Comparison of ENCODE assay signal across 14 cellular contexts in the genomic region with DNA sequence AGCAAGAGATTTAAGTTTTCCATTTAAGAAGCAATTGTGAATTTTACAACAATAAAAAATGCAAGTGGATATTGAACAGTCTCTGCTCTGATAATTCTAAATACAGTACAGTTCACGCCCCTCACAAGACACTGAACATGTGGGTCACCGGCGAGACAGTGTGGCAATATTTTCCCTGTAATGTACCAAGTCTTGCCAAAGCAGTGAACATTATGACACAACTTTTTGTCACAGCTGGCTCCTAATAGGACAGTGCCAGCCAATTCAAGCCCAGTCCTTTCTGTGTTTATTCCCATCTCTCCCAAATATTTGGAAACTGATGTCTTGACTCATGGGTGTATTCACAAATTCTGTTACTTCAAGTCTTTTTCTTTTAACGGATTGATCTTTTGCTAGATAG.
A peak's percentile ranks its signal among the peaks of the same experiment; 100 is the strongest.
DNase-seq lines count a peak whose midpoint lies in the region; ATAC-seq and TF ChIP-seq lines count a peak whose summit lies in the region.
"Had no signal": no experiment of that assay in that cellular context is flagged by ENCODE, and none has a peak within 500 bp of the region (broad histone marks: within the 10 kb centered on the region; RNA-seq: fewer than 3 reads in every experiment).

No MANE protein-coding gene starts in this region.

- H3K27ac ChIP-seq in GM23248 (no peak overlapping the region), psoas muscle (no peak overlapping the region)
- no peak overlapping the region for H3K27ac ChIP-seq in effector memory CD4-positive, alpha-beta T cell (ENCODE audit: insufficient read depth, low read length, poor library complexity, severe bottlenecking)
- H3K27ac ChIP-seq: neutrophil had no signal

- in situ Hi-C loops in GM23248 (cut with MboI) = no loop called here

- H3F3A ChIP-seq in GM23248 (ENCODE audit: insufficient read depth) = no peaks in the 10 kb centered on the region

- H3K27me3 ChIP-seq in GM23248 (replicated peaks; ENCODE audit: insufficient read depth) (no peaks in the 10 kb centered on the region), psoas muscle (ENCODE audit: insufficient read depth in 3 of 3, low read length in 2 of 3) (peaks cover 0 to 5% (median 3%) of the 10 kb centered on the region in 3 donors)
- H3K27me3 ChIP-seq in effector memory CD4-positive, alpha-beta T cell (replicated peaks; ENCODE audit: control insufficient read depth, insufficient read depth, low read length, poor library complexity, severe bottlenecking) = no peaks in the 10 kb centered on the region

- WGBS in GM23248 (ENCODE audit: low coverage in 1 of 2, low lambda C conversion rate in 2 of 2, missing lambda C conversion rate in 2 of 2), 2 experiments = 21 to 26% methylated on average over 4 of the region's 4 CpGs
- WGBS in psoas muscle, 3 donors = 27 to 45% (median 30%) methylated on average over 4 of the region's 4 CpGs

- TF ChIP-seq CTCF in psoas muscle (IDR thresholded peaks at IDR 0.05) = no peak

- no peaks in the 10 kb centered on the region for H3K4me1 ChIP-seq in GM23248 (ENCODE audit: insufficient read depth)
- peaks cover 4% of the 10 kb centered on the region for H3K4me1 ChIP-seq in psoas muscle
- H3K4me1 ChIP-seq in effector memory CD4-positive, alpha-beta T cell (ENCODE audit: control insufficient read depth, insufficient read depth, low read length, poor library complexity, severe bottlenecking) = no peaks in the 10 kb centered on the region

- H2AFZ ChIP-seq in GM23248 = no peak overlapping the region
- H2AFZ ChIP-seq: GM23338 had no signal

- ATAC-seq in left ventricle myocardium superior = peak; percentile 73
- peak in 3 of 4 donors; percentile 61 to 73 (median 65) for ATAC-seq in psoas muscle
- no peak for ATAC-seq in HG02678 (IDR thresholded peaks at IDR 0.05; ENCODE audit: unreplicated experiment)
- ATAC-seq: GM23338 had no signal

- no peaks in the 10 kb centered on the region for H4K20me1 ChIP-seq in GM23248 (ENCODE audit: insufficient read depth)

- DNase-seq in GM23248 = peak; percentile 42
- DNase-seq in SIG-M5 treated with dmso at 0.1 percent for 504 hours (lab: John Stamatoyannopoulos, UW; ENCODE audit: unreplicated experiment) = peak; percentile 89
- no peak for DNase-seq in left ventricle myocardium superior
- peak; percentile 15 to 58 for DNase-seq in psoas muscle
- DNase-seq in iPS-NIHi11 (ENCODE audit: low spot score) = no peak
- no peak for DNase-seq in DMS 273 treated with DMSO at 0.1 percent for 48 hours (lab: John Stamatoyannopoulos, UW)
- DNase-seq in effector memory CD4-positive, alpha-beta T cell = no peak
- DNase-seq: activated T-cell treated with anti-CD3 and anti-CD28 coated beads for 4 hours, KG1, NCI-H187 treated with DMSO at 0.1 percent for 48 hours, NCI-H526 had no signal

- intact Hi-C loops in left ventricle myocardium superior (cut with micrococcal nuclease) (no loop called here), psoas muscle (cut with DNase I) (no loop called here)

- no peak overlapping the region for H3K4me2 ChIP-seq in GM23248 (ENCODE audit: unreplicated experiment)
- H3K4me2 ChIP-seq: GM23338 had no signal

- H3K9me3 ChIP-seq in GM23248 (ENCODE audit: low read depth) = no peaks in the 10 kb centered on the region
- no peaks in the 10 kb centered on the region for H3K9me3 ChIP-seq in psoas muscle
- no peaks in the 10 kb centered on the region for H3K9me3 ChIP-seq in effector memory CD4-positive, alpha-beta T cell (ENCODE audit: control insufficient read depth, low read length)
- H3K9me3 ChIP-seq: neutrophil had no signal

- H3K4me3 ChIP-seq in GM23248 (no peak overlapping the region), psoas muscle (no peak overlapping the region)
- no peak overlapping the region for H3K4me3 ChIP-seq in effector memory CD4-positive, alpha-beta T cell (ENCODE audit: insufficient read depth, low read depth, low read length, poor library complexity, severe bottlenecking)
- H3K4me3 ChIP-seq: GM23338 had no signal

- no peaks in the 10 kb centered on the region for H3K79me2 ChIP-seq in GM23248 (ENCODE audit: insufficient read depth)

- H3K36me3 ChIP-seq in GM23248 (ENCODE audit: low read depth) = no peaks in the 10 kb centered on the region
- no peaks in the 10 kb centered on the region for H3K36me3 ChIP-seq in psoas muscle (ENCODE audit: insufficient read depth in 1 of 2, low read depth in 1 of 2)
- no peaks in the 10 kb centered on the region for H3K36me3 ChIP-seq in effector memory CD4-positive, alpha-beta T cell (ENCODE audit: control insufficient read depth, insufficient read depth, low read length)
- H3K36me3 ChIP-seq: neutrophil had no signal

- no peaks in the 10 kb centered on the region for H3K9me2 ChIP-seq in GM23248 (ENCODE audit: insufficient read depth)

- H3K9ac ChIP-seq in GM23248 = no peak overlapping the region

Comparison
In these comparisons a context has a peak if more than half of its experiments do, and no peak if none do; other contexts are left out.
1. DNase-seq: peak in GM23248 (single experiment), SIG-M5 treated with dmso at 0.1 percent for 504 hours (single experiment) and psoas muscle (2 of 2); none in left ventricle myocardium superior (single experiment), iPS-NIHi11 (single experiment), DMS 273 treated with DMSO at 0.1 percent for 48 hours (single experiment) and effector memory CD4-positive, alpha-beta T cell (0 of 3).